Comparison of ENCODE assay signal across 19 cellular contexts in genomic region chr4:94447754-94448411, GRCh38. TPM values are rescaled to one million over a fixed set of nuclear protein-coding genes. Genes with fewer than 3 reads are reported as not detected.
DNase-seq lines count a peak whose midpoint lies in the region; ATAC-seq, FAIRE-seq and TF ChIP-seq lines count a peak whose summit lies in the region.
"Had no signal": no experiment of that assay in that cellular context is flagged by ENCODE, and none has a peak within 500 bp of the region (broad histone marks: within the 10 kb centered on the region; RNA-seq: fewer than 3 reads in every experiment).

No MANE protein-coding gene starts in this region.

- peak overlapping the region; percentile 65 for H3K27ac Mint-ChIP-seq in osteocyte (ENCODE audit: unreplicated experiment)
- H3K27ac Mint-ChIP-seq: dendritic cell treated with granulocyte-macrophage colony-stimulating factor and Interleukin-4, amounts not matched to agents 40 ng/mL and 50 ng/mL, for 4 days; naive thymus-derived CD4-positive, alpha-beta T cell; T-cell had no signal

- TF ChIP-seq CTCF in D721Med (IDR thresholded peaks at IDR 0.05; ENCODE audit: insufficient read depth, missing control alignments) (no peak), mammary epithelial cell (conservative IDR thresholded peaks at IDR 0.05 in 1 of 2, IDR thresholded peaks at IDR 0.05 in 1 of 2; ENCODE audit: extremely low read depth in 1 of 2, insufficient read depth in 1 of 2, low read depth in 1 of 2, low read length in 2 of 2) (no peak), osteocyte (IDR thresholded peaks at IDR 0.05) (no peak), coronary artery (IDR thresholded peaks at IDR 0.05) (no peak)

- 40% methylated on average over 3 of the region's 3 CpGs for WGBS in mammary epithelial cell (ENCODE audit: low coverage, missing lambda C conversion rate)

- H3K79me2 ChIP-seq in mammary epithelial cell (ENCODE audit: insufficient read depth, low read length), result peaks cover 12% of the 10 kb centered on the region

- H3K4me3 Mint-ChIP-seq in osteocyte (ENCODE audit: unreplicated experiment), result peak overlapping the region; percentile 8
- H3K4me3 Mint-ChIP-seq: dendritic cell treated with granulocyte-macrophage colony-stimulating factor and Interleukin-4, amounts not matched to agents 40 ng/mL and 50 ng/mL, for 4 days; naive thymus-derived CD4-positive, alpha-beta T cell; T-cell had no signal

- no peaks in the 10 kb centered on the region for H3K27me3 Mint-ChIP-seq in osteocyte (ENCODE audit: unreplicated experiment)

- H3K9ac ChIP-seq in mammary epithelial cell (ENCODE audit: insufficient read depth, low read length), result no peak overlapping the region

- H3K27me3 ChIP-seq in mammary epithelial cell (ENCODE audit: insufficient read depth, low read length), result no peaks in the 10 kb centered on the region
- H3K27me3 ChIP-seq: pancreas had no signal

- intact Hi-C loops in mammary epithelial cell (cut with micrococcal nuclease), result no loop called here

- TF ChIP-seq POLR2A in GM12891 (IDR thresholded peaks at IDR 0.05; ENCODE audit: low read depth, low read length), result no peak

- peak overlapping the region; percentile 82 for H3K27ac ChIP-seq in mammary epithelial cell (ENCODE audit: insufficient read depth, low read depth, low read length)
- H3K27ac ChIP-seq in coronary artery, result no peak overlapping the region
- H3K27ac ChIP-seq: pancreas, skin epidermis had no signal

- CTCF ChIA-PET in mammary epithelial cell (lab: Charles Lee; ENCODE audit: low non-redundant PET), result no interaction called here

- no peaks in the 10 kb centered on the region for H4K20me1 ChIP-seq in mammary epithelial cell (ENCODE audit: insufficient read depth, low read length)

- peaks cover 46% of the 10 kb centered on the region for H3K4me1 Mint-ChIP-seq in osteocyte (ENCODE audit: unreplicated experiment)

- FAIRE-seq in D721Med (lab: Jason Lieb, UNC) (peak; percentile 16), GM12891 (lab: Jason Lieb, UNC) (no peak)

- DNase-seq in D721Med (ENCODE audit: insufficient read length, low spot score) (no peak), LHCN-M2 (ENCODE audit: low read depth) (peak; percentile 59), mammary epithelial cell (peak; percentile 58), osteocyte (ENCODE audit: extremely low spot score, unreplicated experiment) (no peak), GM12891 (ENCODE audit: insufficient read length, low spot score) (no peak), coronary artery (ENCODE audit: low spot score) (no peak), GM03348 (ENCODE audit: low spot score) (no peak)
- DNase-seq: activated naive CD4-positive, alpha-beta T cell; AML-193; naive thymus-derived CD4-positive, alpha-beta T cell; NCI-H1930; NCI-H510A; pancreas; stimulated activated CD4-positive, alpha-beta T cell treated with anti-CD3 and anti-CD28 coated beads, Interleukin-4, amount 100 ng/mL, for 24 hours; T-cell had no signal

- H3K36me3 ChIP-seq in mammary epithelial cell (ENCODE audit: insufficient read depth, low read length), result no peaks in the 10 kb centered on the region
- H3K36me3 ChIP-seq: pancreas had no signal

- dilution Hi-C loops in mammary epithelial cell (cut with HindIII; ENCODE audit: low sequenced_read_pairs), result no loop called here

- H3K4me1 ChIP-seq in mammary epithelial cell (ENCODE audit: insufficient read depth, low read length), result peaks cover 39% of the 10 kb centered on the region

- in situ Hi-C loops in mammary epithelial cell (cut with MboI; ENCODE audit: low sequenced_read_pairs in 2 of 2), result no loop called here

- H3K4me3 ChIP-seq in mammary epithelial cell (replicated peaks in 1 of 3; ENCODE audit: insufficient read depth in 1 of 3, low read depth in 2 of 3, low read length in 3 of 3) (no peak overlapping the region), coronary artery (no peak overlapping the region)
- H3K4me3 ChIP-seq: pancreas, skin epidermis had no signal

- BruUV-seq in mammary epithelial cell (replicated peaks; lab: Mats Ljungman, UMichigan), result no TSS peak

- H2AFZ ChIP-seq in mammary epithelial cell (ENCODE audit: low read depth, low read length), result peak overlapping the region; percentile 81

- H3K4me2 ChIP-seq in mammary epithelial cell (ENCODE audit: insufficient read depth, low read depth, low read length), result peak overlapping the region; percentile 57

- no peaks in the 10 kb centered on the region for H3K9me3 ChIP-seq in mammary epithelial cell (replicated peaks; ENCODE audit: insufficient read depth, low read length)
- H3K9me3 ChIP-seq: Caco-2, pancreas had no signal

- ATAC-seq in HG03520 (IDR thresholded peaks at IDR 0.05; ENCODE audit: unreplicated experiment), result no peak
- ATAC-seq: naive thymus-derived CD4-positive, alpha-beta T cell; pancreas; T-cell had no signal

- H3K36me3 Mint-ChIP-seq in osteocyte (ENCODE audit: unreplicated experiment), result no peaks in the 10 kb centered on the region
- H3K36me3 Mint-ChIP-seq: naive thymus-derived CD4-positive, alpha-beta T cell; T-cell had no signal

- H3K9me3 Mint-ChIP-seq in osteocyte (ENCODE audit: unreplicated experiment), result no peaks in the 10 kb centered on the region
- H3K9me3 Mint-ChIP-seq: dendritic cell treated with granulocyte-macrophage colony-stimulating factor and Interleukin-4, amounts not matched to agents 40 ng/mL and 50 ng/mL, for 4 days; T-cell had no signal

TF ChIP-seq in GM12891, 5 proteins besides CTCF, POLR2A, EP300 and RAD21:
- TF ChIP-seq POU2F2 (IDR thresholded peaks at IDR 0.05; ENCODE audit: low read depth, low read length) (no peak), SPI1 (IDR thresholded peaks at IDR 0.05; ENCODE audit: low read depth, low read length) (no peak), PAX5 (IDR thresholded peaks at IDR 0.05; ENCODE audit: insufficient read depth, low read length, severe bottlenecking) (no peak), TAF1 (IDR thresholded peaks at IDR 0.05; ENCODE audit: low read depth, low read length) (no peak), POLR2AphosphoS5 (IDR thresholded peaks at IDR 0.05; ENCODE audit: low read depth, low read length) (no peak)

RNA-seq across cellular contexts. Expression of gene PDLIM5, which starts 3.9 kb away (rescaled TPM):
- 63.6 and 73.1 TPM in 2 replicates for total RNA-seq in LHCN-M2 (2014; rRNA removed)
- polyA plus RNA-seq in LHCN-M2 (2012), result 40.1 TPM
- 100 to 1,000 TPM; 199 to 225 TPM for total RNA-seq in mammary epithelial cell
- 160 TPM for polyA plus RNA-seq in mammary epithelial cell
- 237 TPM for polyA minus RNA-seq in mammary epithelial cell
- 301 and 324 TPM in 2 replicates for total RNA-seq in osteocyte
- polyA plus RNA-seq in GM12891 (2012; ENCODE audit: low read depth, missing spikeins), result 7.6 TPM

Comparison
In these comparisons a context has a peak if more than half of its experiments do, and no peak if none do; other contexts are left out.
1. DNase-seq: peak in LHCN-M2 (single experiment) and mammary epithelial cell (single experiment); none in D721Med (single experiment), osteocyte (single experiment), GM12891 (single experiment), coronary artery (single experiment) and GM03348 (single experiment).